Comparison of ENCODE assay signal across 11 cellular contexts in genomic region chr3:134568790-134569189, GRCh38.
"Had no signal": no experiment of that assay in that cellular context is flagged by ENCODE, and none has a peak within 500 bp of the region (broad histone marks: within the 10 kb centered on the region; RNA-seq: fewer than 3 reads in every experiment).

No MANE protein-coding gene starts in this region.

- H3K4me1 ChIP-seq: HAP-1 had no signal

- H3K4me3 Mint-ChIP-seq: GM23338, H9, HFFc6 had no signal

- H3K36me3 ChIP-seq: HAP-1 had no signal

- H3K4me3 ChIP-seq: GM23248, GM23338, HAP-1 had no signal

- H3K9ac ChIP-seq: GM23248 had no signal

- DNase-seq: GM23248, GOT3, H7, H9, HCEC 1CT, HFFc6 had no signal

- H3K4me2 ChIP-seq: GM23338 had no signal

- ATAC-seq: GM23338, HCT116 had no signal

- FAIRE-seq: H1, H54 had no signal

- H3K27ac ChIP-seq: GM23248 had no signal

- H3K27ac Mint-ChIP-seq: GM23338, H9, HFFc6 had no signal

- H2AFZ ChIP-seq: GM23248, GM23338 had no signal
